24 cellular contexts compared by ENCODE assay signal in genomic region chr6:143078468-143079324, GRCh38.
"Had no signal": no experiment of that assay in that cellular context is flagged by ENCODE, and none has a peak within 500 bp of the region (broad histone marks: within the 10 kb centered on the region; RNA-seq: fewer than 3 reads in every experiment).

No MANE protein-coding gene starts in this region.

- H3K4me1 ChIP-seq: gastrocnemius medialis, heart left ventricle, right atrium auricular region, vagina had no signal

- ATAC-seq: effector memory CD8-positive, alpha-beta T cell; gastrocnemius medialis; heart left ventricle; mucosa of descending colon; naive thymus-derived CD4-positive, alpha-beta T cell; T-helper 17 cell had no signal

- H3K4me1 Mint-ChIP-seq: brain; central memory CD8-positive, alpha-beta T cell; memory B cell; naive thymus-derived CD4-positive, alpha-beta T cell; T-helper 17 cell had no signal

- H3K27me3 Mint-ChIP-seq: brain; central memory CD8-positive, alpha-beta T cell; dendritic cell treated with granulocyte-macrophage colony-stimulating factor and Interleukin-4, amounts not matched to agents 40 ng/mL and 50 ng/mL, for 4 days; effector memory CD8-positive, alpha-beta T cell; memory B cell; naive thymus-derived CD4-positive, alpha-beta T cell; progenitor cell of endocrine pancreas; T-helper 17 cell had no signal

- H3K27ac Mint-ChIP-seq: brain; dendritic cell treated with granulocyte-macrophage colony-stimulating factor and Interleukin-4, amounts not matched to agents 40 ng/mL and 50 ng/mL, for 4 days; effector memory CD8-positive, alpha-beta T cell; memory B cell; naive thymus-derived CD4-positive, alpha-beta T cell; progenitor cell of endocrine pancreas; T-helper 17 cell had no signal

- H3K36me3 ChIP-seq: gastrocnemius medialis, heart left ventricle, right atrium auricular region, transverse colon, vagina had no signal

- H3K27ac ChIP-seq: gastrocnemius medialis, heart left ventricle, right atrium auricular region, transverse colon, vagina had no signal

- H3K4me3 Mint-ChIP-seq: brain; central memory CD8-positive, alpha-beta T cell; dendritic cell treated with granulocyte-macrophage colony-stimulating factor and Interleukin-4, amounts not matched to agents 40 ng/mL and 50 ng/mL, for 4 days; effector memory CD8-positive, alpha-beta T cell; memory B cell; naive thymus-derived CD4-positive, alpha-beta T cell; T-helper 17 cell had no signal

- H3K4me3 ChIP-seq: gastrocnemius medialis, heart left ventricle, mucosa of descending colon, right atrium auricular region, transverse colon, vagina had no signal

- H3K9me3 Mint-ChIP-seq: effector memory CD8-positive, alpha-beta T cell had no signal

- FAIRE-seq: small intestine had no signal

- DNase-seq: activated CD4-positive, alpha-beta T cell treated with anti-CD3 and anti-CD28 coated beads for 48 hours; activated CD8-positive, alpha-beta memory T cell treated with anti-CD3 and anti-CD28 coated beads for 24 hours; activated naive CD4-positive, alpha-beta T cell treated with anti-CD3 and anti-CD28 coated beads, Interleukin-2, amount 50 U/mL, for 16 hours; amygdala; effector memory CD8-positive, alpha-beta T cell; erythroblast; gastrocnemius medialis; heart left ventricle; mucosa of descending colon; naive thymus-derived CD4-positive, alpha-beta T cell; occipital lobe; stimulated activated CD8-positive, alpha-beta memory T cell treated with anti-CD3 and anti-CD28 coated beads, Interleukin-4, amount 100 ng/mL, for 48 hours; stimulated activated naive CD4-positive, alpha-beta T cell treated with Interleukin-2 at 50 U/mL for 16 hours; substantia nigra; T-helper 17 cell; transverse colon had no signal

- H3K27me3 ChIP-seq: gastrocnemius medialis, heart left ventricle, right atrium auricular region, transverse colon, vagina had no signal

- H3K9me3 ChIP-seq: mucosa of descending colon, vagina had no signal
